11 cellular contexts compared by ENCODE assay signal in genomic region chr4:15755321-15755750, GRCh38. TPM values are rescaled to one million over a fixed set of nuclear protein-coding genes. Genes with fewer than 3 reads are reported as not detected.
DNase-seq lines count a peak whose midpoint lies in the region; ATAC-seq and TF ChIP-seq lines count a peak whose summit lies in the region.
"Had no signal": no experiment of that assay in that cellular context is flagged by ENCODE, and none has a peak within 500 bp of the region (broad histone marks: within the 10 kb centered on the region; RNA-seq: fewer than 3 reads in every experiment).

No MANE protein-coding gene starts in this region.

- peak; percentile 27 for ATAC-seq in HG02981 (IDR thresholded peaks at IDR 0.05; ENCODE audit: unreplicated experiment)
- no peak for ATAC-seq in GM18502 (IDR thresholded peaks at IDR 0.05; ENCODE audit: poor library complexity, unreplicated experiment)

- no peak overlapping the region for H3K9ac ChIP-seq in fibroblast of lung (ENCODE audit: insufficient read depth, low read length)
- H3K9ac ChIP-seq in colonic mucosa (ENCODE audit: low read depth in 2 of 2, low read length in 2 of 2) = no peak overlapping the region

- H4K20me1 ChIP-seq in fibroblast of lung (ENCODE audit: control insufficient read depth, extremely low read depth, insufficient read depth, low read length) = no peaks in the 10 kb centered on the region

- H3K27me3 ChIP-seq in fibroblast of lung (ENCODE audit: control insufficient read depth, insufficient read depth, low read length) (no peaks in the 10 kb centered on the region), colonic mucosa (no peaks in the 10 kb centered on the region)
- H3K27me3 ChIP-seq: ovary had no signal

- TF ChIP-seq CTCF in AG10803 (conservative IDR thresholded peaks at IDR 0.05; ENCODE audit: low read length) = no peak
- no peak for TF ChIP-seq CTCF in fibroblast of lung (conservative IDR thresholded peaks at IDR 0.05 in 1 of 2, IDR thresholded peaks at IDR 0.05 in 1 of 2; ENCODE audit: low read depth in 1 of 2, low read length in 2 of 2)
- no peak for TF ChIP-seq CTCF in colonic mucosa (IDR thresholded peaks at IDR 0.05)

- no peaks in the 10 kb centered on the region for H3K36me3 ChIP-seq in fibroblast of lung (ENCODE audit: control insufficient read depth, insufficient read depth, low read length)
- H3K36me3 ChIP-seq in colonic mucosa = no peaks in the 10 kb centered on the region
- H3K36me3 ChIP-seq: ovary had no signal

- H3K4me3 ChIP-seq in AG10803 (ENCODE audit: low read length) = no peak overlapping the region
- no peak overlapping the region for H3K4me3 ChIP-seq in fibroblast of lung (replicated peaks in 1 of 4; ENCODE audit: control extremely low read depth in 1 of 4, insufficient read depth in 1 of 4, low read depth in 3 of 4, low read length in 4 of 4)
- no peak overlapping the region for H3K4me3 ChIP-seq in colonic mucosa
- H3K4me3 ChIP-seq: ovary had no signal

- H3K79me2 ChIP-seq in fibroblast of lung (ENCODE audit: control insufficient read depth, insufficient read depth, low read length) = no peaks in the 10 kb centered on the region

- H3K27ac ChIP-seq in fibroblast of lung (ENCODE audit: insufficient read depth, low read length) = no peak overlapping the region
- no peak overlapping the region for H3K27ac ChIP-seq in colonic mucosa
- H3K27ac ChIP-seq: ovary had no signal

- DNase-seq in AG10803 (ENCODE audit: low read depth) (peak; percentile 13), fibroblast of lung (ENCODE audit: low read depth in 2 of 2) (peak; percentile 69 to 84), colonic mucosa (no peak), COR-L47 (lab: John Stamatoyannopoulos, UW) (no peak), DMS153 treated with DMSO at 0.1 percent for 48 hours (lab: John Stamatoyannopoulos, UW; ENCODE audit: unreplicated experiment) (no peak)
- DNase-seq in activated CD4-positive, alpha-beta T cell treated with anti-CD3 and anti-CD28 coated beads, Interleukin-2, amount 50 U/mL, for 4 hours = peak; percentile 28 to 36
- DNase-seq: NCI-H82, ovary had no signal

- H3K9me3 ChIP-seq in fibroblast of lung (ENCODE audit: control insufficient read depth, insufficient read depth, low read depth, low read length) (no peaks in the 10 kb centered on the region), colonic mucosa (no peaks in the 10 kb centered on the region)
- H3K9me3 ChIP-seq: ovary had no signal

- intact Hi-C loops in colonic mucosa (cut with DNase I) = no loop called here

- H3K4me2 ChIP-seq in fibroblast of lung (ENCODE audit: extremely low read depth, insufficient read depth, low read length) = no peak overlapping the region

- no peaks in the 10 kb centered on the region for H3K4me1 ChIP-seq in fibroblast of lung (ENCODE audit: control insufficient read depth, extremely low read depth, insufficient read depth, low read length)
- H3K4me1 ChIP-seq in colonic mucosa = no peaks in the 10 kb centered on the region

- no peak overlapping the region for H2AFZ ChIP-seq in fibroblast of lung (ENCODE audit: low read length)

RNA-seq across cellular contexts. Expression of gene CD38, which starts 22.8 kb away (rescaled TPM):
- total RNA-seq in fibroblast of lung (under 0.01 TPM in 1 of 2 replicates, not detected in the other), colonic mucosa (1 to 10 TPM; 2.5 to 2.6 TPM)
- 0.02 TPM in 1 of 2 replicates, not detected in the other for polyA plus RNA-seq in fibroblast of lung
- not detected in 2 replicates for polyA plus RNA-seq in fibroblast of lung (2012)
- polyA minus RNA-seq in fibroblast of lung (ENCODE audit: low replicate concordance) = not detected in 2 replicates
- polyA plus RNA-seq: BJ had no signal

RNA-seq across cellular contexts. Expression of gene BST1, which starts 52.5 kb away (rescaled TPM):
- total RNA-seq in fibroblast of lung (14.6 and 15.7 TPM in 2 replicates), colonic mucosa (10 to 100 TPM in 1 of 2 donors, 1 to 10 TPM in 1; 9.2 to 12.4 TPM)
- 24.0 and 48.8 TPM in 2 replicates for polyA plus RNA-seq in fibroblast of lung
- polyA plus RNA-seq in fibroblast of lung (2012) = 19.5 and 38.6 TPM in 2 replicates
- polyA minus RNA-seq in fibroblast of lung (ENCODE audit: low replicate concordance) = 4.0 and 10.6 TPM in 2 replicates

Comparison
In these comparisons a context has a peak if more than half of its experiments do, and no peak if none do; other contexts are left out.
1. DNase-seq: peak in AG10803 (single experiment), activated CD4-positive, alpha-beta T cell treated with anti-CD3 and anti-CD28 coated beads, Interleukin-2, amount 50 U/mL, for 4 hours (2 of 2) and fibroblast of lung (2 of 2); none in colonic mucosa (single experiment), COR-L47 (single experiment) and DMS153 treated with DMSO at 0.1 percent for 48 hours (single experiment).